Comparison of ENCODE assay signal across 8 cellular contexts in the genomic region with DNA sequence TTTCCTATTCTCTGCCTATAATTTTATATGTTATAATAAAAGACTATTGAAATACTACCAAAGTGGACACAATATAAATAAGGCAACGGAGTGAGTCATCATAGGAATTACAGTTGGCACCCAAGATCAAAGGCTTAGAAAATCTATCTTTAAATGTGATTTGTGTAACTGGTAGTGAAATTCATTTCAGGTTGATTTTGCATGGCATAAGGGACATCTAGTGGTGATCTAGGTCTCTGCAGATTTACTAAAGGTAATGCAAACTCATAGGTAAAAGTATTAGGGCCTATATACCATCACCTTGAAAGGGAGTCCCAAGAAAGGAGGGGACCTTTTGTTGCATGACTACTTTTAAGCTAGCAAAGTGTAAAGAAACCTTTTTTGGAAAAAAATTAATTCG.
DNase-seq lines count a peak whose midpoint lies in the region; ATAC-seq and TF ChIP-seq lines count a peak whose summit lies in the region.

No MANE protein-coding gene starts in this region.

- no peaks in the 10 kb centered on the region for H3K79me2 ChIP-seq in OCI-LY3 (ENCODE audit: low read length)

- H3K4me1 ChIP-seq in OCI-LY3 (ENCODE audit: low read length) (no peaks in the 10 kb centered on the region), foreskin keratinocyte (no peaks in the 10 kb centered on the region), gastroesophageal sphincter (no peaks in the 10 kb centered on the region)

- no peak overlapping the region for H3K4me2 ChIP-seq in OCI-LY3 (ENCODE audit: low read length)

- H3K27ac ChIP-seq in OCI-LY3 (ENCODE audit: low read length) (no peak overlapping the region), foreskin keratinocyte (no peak overlapping the region), gastroesophageal sphincter (no peak overlapping the region)

- no peak for TF ChIP-seq EP300 in gastroesophageal sphincter (IDR thresholded peaks at IDR 0.05)

- DNase-seq in AG09309 (ENCODE audit: low read depth) (no peak), H7 (peak; percentile 12), foreskin keratinocyte (peak in 1 of 2 donors; percentile 15), SKM-1 (lab: John Stamatoyannopoulos, UW; ENCODE audit: unreplicated experiment) (no peak), anterior cingulate cortex (lab: John Stamatoyannopoulos, UW) (no peak)
- no peak for DNase-seq in activated effector memory CD4-positive, alpha-beta T cell treated with Interleukin-2 at 50 U/mL for 16 hours

- 12 to 20% methylated on average over 2 of the region's 2 CpGs for WGBS in gastroesophageal sphincter (ENCODE audit: low coverage in 1 of 2), 2 donors

- H3K27me3 ChIP-seq in H7 (ENCODE audit: control insufficient read depth, insufficient read depth, low read length) = no peaks in the 10 kb centered on the region
- no peaks in the 10 kb centered on the region for H3K27me3 ChIP-seq in OCI-LY3 (ENCODE audit: low read depth, low read length)
- H3K27me3 ChIP-seq in foreskin keratinocyte = no peaks in the 10 kb centered on the region
- no peaks in the 10 kb centered on the region for H3K27me3 ChIP-seq in gastroesophageal sphincter

- H3K4me3 ChIP-seq in AG09309 (ENCODE audit: control insufficient read depth, low read depth, low read length) (no peak overlapping the region), H7 (ENCODE audit: insufficient read depth, low read depth, low read length) (no peak overlapping the region), OCI-LY3 (ENCODE audit: low read length) (no peak overlapping the region), gastroesophageal sphincter (no peak overlapping the region)

- no peak overlapping the region for H2AFZ ChIP-seq in OCI-LY3 (ENCODE audit: low read depth, low read length)

- no peaks in the 10 kb centered on the region for H4K20me1 ChIP-seq in OCI-LY3 (ENCODE audit: insufficient read depth, low read length)

- no peak for TF ChIP-seq POLR2A in gastroesophageal sphincter (IDR thresholded peaks at IDR 0.05)

- ATAC-seq in foreskin keratinocyte (peak; percentile 46), gastroesophageal sphincter (no peak)

- TF ChIP-seq CTCF in AG09309 (IDR thresholded peaks at IDR 0.05; ENCODE audit: control insufficient read depth, insufficient read depth, low read depth, low read length, missing control alignments) = peak; percentile 62
- TF ChIP-seq CTCF in OCI-LY3 (IDR thresholded peaks at IDR 0.05; ENCODE audit: low read depth, low read length) = peak; percentile 55
- TF ChIP-seq CTCF in foreskin keratinocyte (conservative IDR thresholded peaks at IDR 0.05) = peak; percentile 59
- peak in 2 of 4 experiments; percentile 7 to 44 for TF ChIP-seq CTCF in gastroesophageal sphincter (IDR thresholded peaks at IDR 0.05)

- no peaks in the 10 kb centered on the region for H3K9me3 ChIP-seq in OCI-LY3 (ENCODE audit: insufficient read depth, low read length)
- H3K9me3 ChIP-seq in gastroesophageal sphincter = no peaks in the 10 kb centered on the region

- H3K9ac ChIP-seq in OCI-LY3 (ENCODE audit: low read length) = no peak overlapping the region

- no peaks in the 10 kb centered on the region for H3K36me3 ChIP-seq in H7 (replicated peaks; ENCODE audit: control insufficient read depth, insufficient read depth, low read length)
- H3K36me3 ChIP-seq in OCI-LY3 (replicated peaks; ENCODE audit: low read depth, low read length) = no peaks in the 10 kb centered on the region
- no peaks in the 10 kb centered on the region for H3K36me3 ChIP-seq in gastroesophageal sphincter
